Comparison of ENCODE assay signal across 17 cellular contexts in genomic region chr3:101170047-101170771, GRCh38.
DNase-seq lines count a peak whose midpoint lies in the region; ATAC-seq and TF ChIP-seq lines count a peak whose summit lies in the region.
"Had no signal": no experiment of that assay in that cellular context is flagged by ENCODE, and none has a peak within 500 bp of the region (broad histone marks: within the 10 kb centered on the region; RNA-seq: fewer than 3 reads in every experiment).

No MANE protein-coding gene starts in this region.

- H3K27ac Mint-ChIP-seq in activated naive CD4-positive, alpha-beta T cell treated with anti-CD3 and anti-CD28 coated beads, Interleukin-2, amount 50 U/mL, for 72 hours, result no peak overlapping the region
- H3K27ac Mint-ChIP-seq: GM23338, progenitor cell of endocrine pancreas had no signal

- H3K36me3 Mint-ChIP-seq in activated naive CD4-positive, alpha-beta T cell treated with anti-CD3 and anti-CD28 coated beads, Interleukin-2, amount 50 U/mL, for 72 hours, result peaks cover 0 to 6% of the 10 kb centered on the region in 2 donors

- no peaks in the 10 kb centered on the region for H3K36me3 ChIP-seq in brain microvascular endothelial cell (replicated peaks)
- H3K36me3 ChIP-seq in right atrium auricular region, result no peaks in the 10 kb centered on the region
- H3K36me3 ChIP-seq in transverse colon, result no peaks in the 10 kb centered on the region
- H3K36me3 ChIP-seq: stomach had no signal

- H3K9me3 Mint-ChIP-seq in activated naive CD4-positive, alpha-beta T cell treated with anti-CD3 and anti-CD28 coated beads, Interleukin-2, amount 50 U/mL, for 72 hours, result peaks cover 0 to 4% of the 10 kb centered on the region in 2 donors

- H3K27ac ChIP-seq in brain microvascular endothelial cell (no peak overlapping the region), right atrium auricular region (peak overlapping the region; percentile 29 to 33), transverse colon (peak overlapping the region; percentile 10 to 65 (median 58))
- H3K27ac ChIP-seq: KMS-11 had no signal

- 25 to 60% methylated on average over 2 to 8 of the region's 8 CpGs for WGBS in transverse colon (ENCODE audit: low coverage in 1 of 2), 2 donors

- intact Hi-C loops in transverse colon (cut with DNase I; ENCODE audit: low total_unique reads), result no loop called here

- ATAC-seq in activated naive CD4-positive, alpha-beta T cell treated with anti-CD3 and anti-CD28 coated beads, Interleukin-2, amount 50 U/mL, for 72 hours, result peak; percentile 23 to 68
- ATAC-seq: GM12878, GM23338 had no signal

- in situ Hi-C loops in brain microvascular endothelial cell (cut with HindIII; ENCODE audit: low pct_ligation_motif_present, low sequenced_read_pairs) (no loop called here), transverse colon (cut with MboI; ENCODE audit: low pct_ligation_motif_present in 1 of 4, low pct_unique_long_range_greater_than_20kb in 1 of 4, low sequenced_read_pairs in 3 of 4) (no loop called here)

- no peak for TF ChIP-seq POLR2A in transverse colon (IDR thresholded peaks at IDR 0.05)

- H3K9me3 ChIP-seq in right atrium auricular region (no peaks in the 10 kb centered on the region), transverse colon (no peaks in the 10 kb centered on the region)
- H3K9me3 ChIP-seq: stomach had no signal

- no peak for TF ChIP-seq EP300 in transverse colon (IDR thresholded peaks at IDR 0.05; ENCODE audit: low read depth)

- no peak for TF ChIP-seq CTCF in brain microvascular endothelial cell (IDR thresholded peaks at IDR 0.05; ENCODE audit: low read depth, low read length, missing control alignments)
- no peak for TF ChIP-seq CTCF in right atrium auricular region (IDR thresholded peaks at IDR 0.05)
- no peak for TF ChIP-seq CTCF in transverse colon (IDR thresholded peaks at IDR 0.05)

- DNase-seq in activated naive CD4-positive, alpha-beta T cell treated with anti-CD3 and anti-CD28 coated beads, Interleukin-2, amount 50 U/mL, for 72 hours (ENCODE audit: low spot score in 2 of 2), result no peak
- DNase-seq in activated naive CD4-positive, alpha-beta T cell treated with anti-CD3 and anti-CD28 coated beads, Interleukin-2, amount 50 U/mL, for 16 hours, result no peak
- DNase-seq in brain microvascular endothelial cell (peak; percentile 18), right atrium auricular region (ENCODE audit: low spot score) (no peak), transverse colon (no peak), cerebellar nuclear complex (lab: John Stamatoyannopoulos, UW) (no peak), GM19238 (ENCODE audit: insufficient read length, low spot score) (no peak), amniotic stem cell (lab: John Stamatoyannopoulos, UW) (no peak)
- DNase-seq: activated CD4-positive, CD25-positive, alpha-beta regulatory T cell; activated naive CD4-positive, alpha-beta T cell treated with Interleukin-2 at 50 U/mL for 16 hours; effector CD4-positive, alpha-beta T cell; NCI-H1417; stomach had no signal

- H3K4me3 ChIP-seq in brain microvascular endothelial cell (ENCODE audit: low read depth, low read length) (no peak overlapping the region), right atrium auricular region (no peak overlapping the region), transverse colon (no peak overlapping the region)
- H3K4me3 ChIP-seq: GM12878, GM23338, stomach had no signal

- H3K4me1 ChIP-seq in right atrium auricular region (peaks cover 0 to 17% of the 10 kb centered on the region in 2 donors), transverse colon (peaks cover 0 to 5% (median 0%) of the 10 kb centered on the region in 4 donors)

- H3K27me3 ChIP-seq in brain microvascular endothelial cell (replicated peaks) (no peaks in the 10 kb centered on the region), right atrium auricular region (no peaks in the 10 kb centered on the region), transverse colon (no peaks in the 10 kb centered on the region)
- H3K27me3 ChIP-seq: stomach had no signal
